2 cellular contexts compared by ENCODE assay signal in genomic region chr3:19250959-19251610, GRCh38.
TF ChIP-seq lines count a peak whose summit lies in the region.

No MANE protein-coding gene starts in this region.

TF ChIP-seq in SK-N-SH, 30 proteins besides CTCF, POLR2A, EP300 and RAD21:
- TF ChIP-seq REST (IDR thresholded peaks at IDR 0.05; ENCODE audit: low read depth, low read length): no peak

TF ChIP-seq in SK-N-SH treated with all-trans-retinoic acid at 6 μM for 48 hours, 23 proteins besides CTCF, POLR2A, EP300 and RAD21 (continued from another document):
- TF ChIP-seq CREB5 (CRISPR knock-in tag; IDR thresholded peaks at IDR 0.05; ENCODE audit: low read depth): no peak
